15 cellular contexts compared by ENCODE assay signal in genomic region chr3:25817638-25818037, GRCh38. TPM values are rescaled to one million over a fixed set of nuclear protein-coding genes. Genes with fewer than 3 reads are reported as not detected.
"Had no signal": no experiment of that assay in that cellular context is flagged by ENCODE, and none has a peak within 500 bp of the region (broad histone marks: within the 10 kb centered on the region; RNA-seq: fewer than 3 reads in every experiment).

No MANE protein-coding gene starts in this region.

- DNase-seq: activated CD4-positive, alpha-beta T cell treated with anti-CD3 and anti-CD28 coated beads, Interleukin-2, amount 10 ng/mL, durations not matched to agents 7 days and 5 days; activated naive CD4-positive, alpha-beta T cell treated with anti-CD3 and anti-CD28 coated beads, Interleukin-2, amount 10 ng/mL, durations not matched to agents 7 days and 5 days; activated naive CD8-positive, alpha-beta T cell treated with anti-CD3 and anti-CD28 coated beads, Interleukin-2, amount 50 U/mL, for 24 hours; cortex of kidney; effector CD4-positive, alpha-beta T cell; esophagus squamous epithelium; mucosa of descending colon; naive B cell; stimulated activated naive CD4-positive, alpha-beta T cell; T1000; thyroid gland had no signal

- H3K36me3 Mint-ChIP-seq: activated naive CD4-positive, alpha-beta T cell treated with anti-CD3 and anti-CD28 coated beads, Interleukin-2, amount 10 ng/mL, durations not matched to agents 7 days and 5 days; memory B cell; naive B cell had no signal

- H3K27ac Mint-ChIP-seq: activated CD4-positive, alpha-beta T cell treated with anti-CD3 and anti-CD28 coated beads, Interleukin-2, amount 10 ng/mL, durations not matched to agents 7 days and 5 days; activated naive CD4-positive, alpha-beta T cell treated with anti-CD3 and anti-CD28 coated beads, Interleukin-2, amount 10 ng/mL, durations not matched to agents 7 days and 5 days; activated naive CD8-positive, alpha-beta T cell treated with anti-CD3 and anti-CD28 coated beads, Interleukin-2, amount 50 U/mL, for 24 hours; activated T-helper 2 cell treated with anti-CD3 and anti-CD28 coated beads, Interferon-gamma antibody, Interleukin-2, Interleukin-4, amounts not matched to agents 10 μg/mL and 5 μg/mL and 100 μg/mL, durations not matched to agents 14 hours and 24 hours and 36 hours; memory B cell; naive B cell had no signal

- H3K4me3 Mint-ChIP-seq: activated CD4-positive, alpha-beta T cell treated with anti-CD3 and anti-CD28 coated beads, Interleukin-2, amount 10 ng/mL, durations not matched to agents 7 days and 5 days; activated naive CD4-positive, alpha-beta T cell treated with anti-CD3 and anti-CD28 coated beads, Interleukin-2, amount 10 ng/mL, durations not matched to agents 7 days and 5 days; activated naive CD8-positive, alpha-beta T cell treated with anti-CD3 and anti-CD28 coated beads, Interleukin-2, amount 50 U/mL, for 24 hours; memory B cell; naive B cell; neural crest cell had no signal

- H3K27me3 Mint-ChIP-seq: activated CD4-positive, alpha-beta T cell treated with anti-CD3 and anti-CD28 coated beads, Interleukin-2, amount 10 ng/mL, durations not matched to agents 7 days and 5 days; memory B cell; naive B cell had no signal

- H3K9me3 Mint-ChIP-seq: activated CD4-positive, alpha-beta T cell treated with anti-CD3 and anti-CD28 coated beads, Interleukin-2, amount 10 ng/mL, durations not matched to agents 7 days and 5 days; activated naive CD4-positive, alpha-beta T cell treated with anti-CD3 and anti-CD28 coated beads, Interleukin-2, amount 10 ng/mL, durations not matched to agents 7 days and 5 days; activated naive CD8-positive, alpha-beta T cell treated with anti-CD3 and anti-CD28 coated beads, Interleukin-2, amount 50 U/mL, for 24 hours; activated T-helper 2 cell treated with anti-CD3 and anti-CD28 coated beads, Interferon-gamma antibody, Interleukin-2, Interleukin-4, amounts not matched to agents 10 μg/mL and 5 μg/mL and 100 μg/mL, durations not matched to agents 14 hours and 24 hours and 36 hours; memory B cell; neural crest cell had no signal

- H3K4me1 Mint-ChIP-seq: activated naive CD4-positive, alpha-beta T cell treated with anti-CD3 and anti-CD28 coated beads, Interleukin-2, amount 10 ng/mL, durations not matched to agents 7 days and 5 days; activated naive CD8-positive, alpha-beta T cell treated with anti-CD3 and anti-CD28 coated beads, Interleukin-2, amount 50 U/mL, for 24 hours; memory B cell; naive B cell; neural crest cell had no signal

RNA-seq across cellular contexts. Expression of gene OXSM, which starts 27.7 kb away (rescaled TPM):
- total RNA-seq: ascending aorta had no signal
